In the genomic region with DNA sequence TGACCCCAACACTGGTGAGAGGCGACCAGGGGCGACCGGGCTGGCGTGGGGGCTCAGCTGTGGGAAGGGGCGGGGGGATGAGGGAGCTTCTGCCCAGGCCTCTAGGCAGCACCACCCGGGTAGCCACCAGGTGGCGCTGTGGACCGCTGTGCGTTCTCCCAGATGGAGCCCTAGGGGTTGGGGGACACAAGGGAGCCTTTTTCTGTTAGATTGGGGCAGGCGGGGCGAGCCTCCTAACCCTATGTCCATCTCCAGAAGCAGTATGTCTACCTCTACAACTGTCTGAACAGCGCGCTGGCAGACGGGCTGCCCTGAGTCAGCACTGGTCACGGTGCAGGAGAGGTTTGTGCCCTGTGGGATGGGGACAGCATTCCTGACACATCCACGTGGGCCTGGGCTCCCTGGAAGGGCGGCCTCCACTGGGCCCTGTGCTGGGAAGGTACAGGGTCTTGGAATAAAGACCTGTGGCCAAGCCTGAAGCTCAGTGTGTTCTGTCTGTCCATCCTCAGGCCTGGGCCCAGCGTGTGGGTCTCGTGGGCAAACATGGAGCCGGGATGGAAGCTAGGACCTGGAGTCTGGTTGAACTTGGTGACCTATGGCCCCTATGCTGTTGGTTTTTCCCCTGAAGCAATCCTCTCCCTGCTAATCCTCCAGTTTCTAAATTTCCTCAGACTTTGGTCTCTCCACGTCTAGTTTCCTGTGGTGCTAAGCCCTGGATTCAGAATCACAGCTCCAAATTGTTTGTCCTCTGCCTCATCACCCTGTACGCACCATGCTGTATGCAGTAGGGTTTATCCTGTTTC, we compare ENCODE assay signal across 8 cellular contexts. TPM values are rescaled to one million over a fixed set of nuclear protein-coding genes. Genes with fewer than 3 reads are reported as not detected.
A peak's percentile ranks its signal among the peaks of the same experiment; 100 is the strongest.
DNase-seq lines count a peak whose midpoint lies in the region; ATAC-seq and TF ChIP-seq lines count a peak whose summit lies in the region.

No MANE protein-coding gene starts in this region.

- POLR2A ChIA-PET in CD4-positive, alpha-beta T cell (lab: Charles Lee), result no interaction called here
- POLR2A ChIA-PET in HEK293 (lab: Yijun Ruan, JAX), result interaction anchor here (0.5 to 0.7 kb wide), 2 partner anchors 107 to 187 kb away, joined by 3 read pairs; partner anchors contain the start of gene CENPP
- POLR2A ChIA-PET in Panc1 (lab: Charles Lee), result no interaction called here

- TF ChIP-seq EP300 in tibial nerve (IDR thresholded peaks at IDR 0.05), result no peak

- H3K4me2 ChIP-seq in osteoblast (ENCODE audit: insufficient read depth, low read length), result no peak overlapping the region

- DNase-seq in CD4-positive, alpha-beta T cell, result peak; percentile 54 to 80 (median 66)
- DNase-seq in Panc1 (ENCODE audit: low read depth, low spot score) (no peak), fibroblast of the aortic adventitia (ENCODE audit: low read depth) (peak; percentile 63), osteoblast (ENCODE audit: insufficient read length, low spot score, missing footprints) (peak; percentile 86), tibial nerve (ENCODE audit: low spot score in 2 of 2) (peak in 1 of 2 donors; percentile 44)

- peaks cover 22% of the 10 kb centered on the region for H3K27me3 ChIP-seq in CD4-positive, alpha-beta T cell (ENCODE audit: control insufficient read depth, insufficient read depth, low read length)
- no peaks in the 10 kb centered on the region for H3K27me3 ChIP-seq in Panc1 (ENCODE audit: control insufficient read depth, insufficient read depth, low read length)
- no peaks in the 10 kb centered on the region for H3K27me3 ChIP-seq in osteoblast (ENCODE audit: insufficient read depth, low read length)
- H3K27me3 ChIP-seq in tibial nerve, result peaks cover 0 to 3% of the 10 kb centered on the region in 2 donors

- WGBS in tibial nerve, 2 donors, result 36 to 66% methylated on average over 11 to 19 of the region's 22 CpGs

- peaks cover 48% of the 10 kb centered on the region for H3K27me3 Mint-ChIP-seq in CD4-positive, alpha-beta T cell
- H3K27me3 Mint-ChIP-seq in activated T-helper 17 cell treated with anti-CD3 and anti-CD28 coated beads, Interleukin-2, amount 50 U/mL, for 72 hours, result peaks cover 19% of the 10 kb centered on the region

- no peak overlapping the region for H3K27ac Mint-ChIP-seq in CD4-positive, alpha-beta T cell
- no peak overlapping the region for H3K27ac Mint-ChIP-seq in activated T-helper 17 cell treated with anti-CD3 and anti-CD28 coated beads, Interleukin-2, amount 50 U/mL, for 72 hours

- H3K79me2 ChIP-seq in osteoblast (ENCODE audit: insufficient read depth, low read length), result peaks cover 2% of the 10 kb centered on the region

- BruUV-seq in Panc1 (replicated peaks; lab: Mats Ljungman, UMichigan), result no TSS peak

- H3K9me3 Mint-ChIP-seq in CD4-positive, alpha-beta T cell, result no peaks in the 10 kb centered on the region
- H3K9me3 Mint-ChIP-seq in activated T-helper 17 cell treated with anti-CD3 and anti-CD28 coated beads, Interleukin-2, amount 50 U/mL, for 72 hours, result no peaks in the 10 kb centered on the region

- no peak overlapping the region for H3K27ac ChIP-seq in CD4-positive, alpha-beta T cell (ENCODE audit: low read depth, low read length)
- H3K27ac ChIP-seq in HEK293 (ENCODE audit: extremely low read depth, low read depth, low read length), result no peak overlapping the region
- no peak overlapping the region for H3K27ac ChIP-seq in Panc1 (ENCODE audit: low read length)
- no peak overlapping the region for H3K27ac ChIP-seq in osteoblast (ENCODE audit: low read depth, low read length)
- peak overlapping the region in 1 of 4 donors; percentile 29 for H3K27ac ChIP-seq in tibial nerve

- no peaks in the 10 kb centered on the region for H3K36me3 Mint-ChIP-seq in CD4-positive, alpha-beta T cell (ENCODE audit: low read depth)
- no peaks in the 10 kb centered on the region for H3K36me3 Mint-ChIP-seq in activated T-helper 17 cell treated with anti-CD3 and anti-CD28 coated beads, Interleukin-2, amount 50 U/mL, for 72 hours (ENCODE audit: low read depth)

- intact Hi-C loops in CD4-positive, alpha-beta T cell (cut with DNase I, micrococcal nuclease), result loop anchor here (1.0 to 2.0 kb wide), 4 partner anchors 300 to 652 kb away; no protein-coding TSS in a partner anchor
- intact Hi-C loops in Panc1 (cut with micrococcal nuclease; ENCODE audit: unreplicated experiment), result loop anchor here (5.0 kb wide), 1 partner anchor 104 kb away; no protein-coding TSS in a partner anchor

- H3K36me3 ChIP-seq in HEK293 (ENCODE audit: control insufficient read depth in 2 of 2, insufficient read depth in 1 of 2, low read length in 2 of 2) (no peaks in the 10 kb centered on the region), Panc1 (ENCODE audit: control insufficient read depth, insufficient read depth, low read length) (no peaks in the 10 kb centered on the region), osteoblast (ENCODE audit: insufficient read depth, low read length) (no peaks in the 10 kb centered on the region), tibial nerve (no peaks in the 10 kb centered on the region)

- peak; percentile 84 for TF ChIP-seq CTCF in CD4-positive, alpha-beta T cell (IDR thresholded peaks at IDR 0.05)
- TF ChIP-seq CTCF in HEK293 (tag by site-specific recombination; IDR thresholded peaks at IDR 0.05) (peak; percentile 47), Panc1 (IDR thresholded peaks at IDR 0.05) (peak; percentile 82), fibroblast of the aortic adventitia (IDR thresholded peaks at IDR 0.05; ENCODE audit: insufficient read depth, low read length) (peak; percentile 81), osteoblast (IDR thresholded peaks at IDR 0.05; ENCODE audit: extremely low read depth, low read depth, low read length) (peak; percentile 74), tibial nerve (IDR thresholded peaks at IDR 0.05) (peak; percentile 79 to 91 (median 85))

- no peak overlapping the region for H3K4me3 Mint-ChIP-seq in CD4-positive, alpha-beta T cell
- no peak overlapping the region for H3K4me3 Mint-ChIP-seq in activated T-helper 17 cell treated with anti-CD3 and anti-CD28 coated beads, Interleukin-2, amount 50 U/mL, for 72 hours

- H2AFZ ChIP-seq in osteoblast (ENCODE audit: low read length), result peak overlapping the region; percentile 29

- H3K4me3 ChIP-seq in HEK293 (ENCODE audit: low read depth, low read length), result no peak overlapping the region
- H3K4me3 ChIP-seq in Panc1 (ENCODE audit: low read depth in 2 of 2, low read length in 2 of 2), result no peak overlapping the region
- H3K4me3 ChIP-seq in fibroblast of the aortic adventitia (ENCODE audit: low read depth, low read length), result no peak overlapping the region
- no peak overlapping the region for H3K4me3 ChIP-seq in osteoblast (ENCODE audit: insufficient read depth, low read length)
- no peak overlapping the region for H3K4me3 ChIP-seq in tibial nerve

- no peak for TF ChIP-seq POLR2A in tibial nerve (IDR thresholded peaks at IDR 0.05)

- no peaks in the 10 kb centered on the region for H3K9me3 ChIP-seq in CD4-positive, alpha-beta T cell (ENCODE audit: control insufficient read depth, low read length)
- no peaks in the 10 kb centered on the region for H3K9me3 ChIP-seq in HEK293 (ENCODE audit: control insufficient read depth, insufficient read depth, low read depth, low read length)
- H3K9me3 ChIP-seq in Panc1 (ENCODE audit: control insufficient read depth, insufficient read depth, low read depth, low read length), result no peaks in the 10 kb centered on the region
- H3K9me3 ChIP-seq in osteoblast (ENCODE audit: low read depth, low read length), result no peaks in the 10 kb centered on the region
- H3K9me3 ChIP-seq in tibial nerve, result no peaks in the 10 kb centered on the region

- in situ Hi-C loops in Panc1 (cut with HindIII; ENCODE audit: low pct_unique_long_range_greater_than_20kb, low sequenced_read_pairs), result no loop called here

- H3K4me1 Mint-ChIP-seq in CD4-positive, alpha-beta T cell (ENCODE audit: low read depth), result peaks cover 17% of the 10 kb centered on the region
- H3K4me1 Mint-ChIP-seq in activated T-helper 17 cell treated with anti-CD3 and anti-CD28 coated beads, Interleukin-2, amount 50 U/mL, for 72 hours, result peaks cover 11% of the 10 kb centered on the region

- H3K4me1 ChIP-seq in HEK293 (ENCODE audit: control insufficient read depth, insufficient read depth, low read length), result no peaks in the 10 kb centered on the region
- no peaks in the 10 kb centered on the region for H3K4me1 ChIP-seq in Panc1 (ENCODE audit: control insufficient read depth, insufficient read depth, low read length)
- H3K4me1 ChIP-seq in osteoblast (ENCODE audit: insufficient read depth, low read length), result peaks cover 33% of the 10 kb centered on the region
- H3K4me1 ChIP-seq in tibial nerve, result peaks cover 0 to 40% (median 13%) of the 10 kb centered on the region in 4 donors

- H4K20me1 ChIP-seq in osteoblast (ENCODE audit: insufficient read depth, low read length), result no peaks in the 10 kb centered on the region

- peak; percentile 63 for ATAC-seq in CD4-positive, alpha-beta T cell (ENCODE audit: poor library complexity)
- 0 out of 2 replicates have a peak, but pooled peaks have one; percentile 62 for ATAC-seq in Panc1
- ATAC-seq in activated T-helper 17 cell treated with anti-CD3 and anti-CD28 coated beads, Interleukin-2, amount 50 U/mL, for 72 hours (replicated peaks), result peak; percentile 64
- ATAC-seq in GM21381 (IDR thresholded peaks at IDR 0.05; ENCODE audit: unreplicated experiment), result no peak

- CTCF ChIA-PET in CD4-positive, alpha-beta T cell (lab: Charles Lee), result interaction anchor here (0.7 to 1.4 kb wide), 5 partner anchors 9 to 654 kb away, joined by 3 read pairs; no protein-coding TSS in a partner anchor
- CTCF ChIA-PET in HEK293 (lab: Yijun Ruan, JAX), result interaction anchor here (0.6 to 4.7 kb wide), 61 partner anchors 11 to 1223 kb away, joined by 3 to 106 read pairs (median 4); partner anchors contain the start of genes CENPP and NOL8
- CTCF ChIA-PET in Panc1 (lab: Charles Lee), result interaction anchor here (0.6 to 1.4 kb wide), 5 partner anchors 15 to 287 kb away, joined by 3 to 4 read pairs (median 3); no protein-coding TSS in a partner anchor

TF ChIP-seq in HEK293, 187 proteins besides CTCF, POLR2A, EP300 and RAD21 (continues in another document):
- TF ChIP-seq MZF1 (tag by site-specific recombination; IDR thresholded peaks at IDR 0.05; ENCODE audit: borderline replicate concordance), result no peak

RNA-seq across cellular contexts. Expression of gene SPTLC1, which starts 23.1 kb away (rescaled TPM):
- 10 to 100 TPM; 40.9 to 43.0 TPM for total RNA-seq in CD4-positive, alpha-beta T cell
- total RNA-seq in Panc1 (2021; ENCODE audit: unreplicated experiment), result 58.8 TPM
- 40.1 TPM for polyA plus RNA-seq in Panc1 (2012; ENCODE audit: insufficient read length)
- 10 to 100 TPM; 45.6 to 66.9 TPM for total RNA-seq in activated T-helper 17 cell treated with anti-CD3 and anti-CD28 coated beads, Interleukin-2, amount 50 U/mL, for 72 hours
- 51.5 and 119 TPM in 2 replicates for total RNA-seq in fibroblast of the aortic adventitia (ENCODE audit: low replicate concordance)
- 124 and 129 TPM in 2 replicates for total RNA-seq in osteoblast
- total RNA-seq in tibial nerve, result 10 to 100 TPM; 67.9 to 81.8 (median 76.0) TPM
